ENCODE assay signal across 8 cellular contexts in the genomic region with DNA sequence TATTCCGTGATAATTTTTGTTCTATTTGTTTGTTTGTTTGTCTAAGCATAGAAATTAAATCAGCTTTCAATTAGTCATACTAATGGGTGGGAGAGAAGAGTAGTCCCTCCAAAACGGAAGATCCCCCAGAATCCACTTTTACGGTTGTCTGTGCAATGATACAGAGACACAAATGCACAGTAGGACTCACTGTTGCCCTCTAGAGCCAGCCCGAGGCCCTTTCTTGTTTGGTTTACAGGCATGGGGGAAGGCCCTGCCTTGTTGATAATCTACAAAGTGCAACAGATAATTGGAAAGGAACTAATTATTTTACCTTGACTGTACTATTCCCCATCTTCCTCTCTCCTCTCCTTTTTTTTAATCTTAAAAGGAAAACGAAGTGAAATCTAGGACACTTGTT.
DNase-seq lines count a peak whose midpoint lies in the region; ATAC-seq and TF ChIP-seq lines count a peak whose summit lies in the region.

No MANE protein-coding gene starts in this region.

- no peaks in the 10 kb centered on the region for H3K79me2 ChIP-seq in fibroblast of lung (ENCODE audit: control insufficient read depth, insufficient read depth, low read length)

- H4K20me1 ChIP-seq in fibroblast of lung (ENCODE audit: control insufficient read depth, extremely low read depth, insufficient read depth, low read length) = no peaks in the 10 kb centered on the region

- H3K9me3 ChIP-seq in fibroblast of lung (ENCODE audit: control insufficient read depth, insufficient read depth, low read depth, low read length) = no peaks in the 10 kb centered on the region

- H3K27me3 ChIP-seq in fibroblast of lung (ENCODE audit: control insufficient read depth, insufficient read depth, low read length) = peaks cover 3% of the 10 kb centered on the region

- no peaks in the 10 kb centered on the region for H3K36me3 ChIP-seq in fibroblast of lung (ENCODE audit: control insufficient read depth, insufficient read depth, low read length)

- TF ChIP-seq CTCF in fibroblast of lung (conservative IDR thresholded peaks at IDR 0.05 in 1 of 2, IDR thresholded peaks at IDR 0.05 in 1 of 2; ENCODE audit: low read depth in 1 of 2, low read length in 2 of 2) (peak; percentile 39 to 69), retinal pigment epithelial cell (conservative IDR thresholded peaks at IDR 0.05; ENCODE audit: low read depth, low read length) (peak; percentile 83)

- no peaks in the 10 kb centered on the region for H3K4me1 ChIP-seq in fibroblast of lung (ENCODE audit: control insufficient read depth, extremely low read depth, insufficient read depth, low read length)

- H3K9ac ChIP-seq in fibroblast of lung (ENCODE audit: insufficient read depth, low read length) = no peak overlapping the region

- ATAC-seq in HG03135 (IDR thresholded peaks at IDR 0.05; ENCODE audit: unreplicated experiment) = no peak

- no peak overlapping the region for H3K4me3 ChIP-seq in fibroblast of lung (replicated peaks in 1 of 4; ENCODE audit: control extremely low read depth in 1 of 4, insufficient read depth in 1 of 4, low read depth in 3 of 4, low read length in 4 of 4)
- no peak overlapping the region for H3K4me3 ChIP-seq in retinal pigment epithelial cell (ENCODE audit: low read length)

- no peak overlapping the region for H3K4me2 ChIP-seq in fibroblast of lung (ENCODE audit: extremely low read depth, insufficient read depth, low read length)

- DNase-seq in NCI-H345 (lab: John Stamatoyannopoulos, UW) (peak; percentile 19), NCI-H345 treated with DMSO at 0.1 percent for 48 hours (lab: John Stamatoyannopoulos, UW; ENCODE audit: unreplicated experiment) (no peak), M059J (ENCODE audit: low read depth) (peak; percentile 32), fibroblast of lung (ENCODE audit: low read depth in 2 of 2) (peak; percentile 7 to 8), retinal pigment epithelial cell (ENCODE audit: low read depth) (no peak), DMS114 treated with DMSO at 0.1 percent for 48 hours (lab: John Stamatoyannopoulos, UW; ENCODE audit: unreplicated experiment) (no peak)
- DNase-seq in activated CD4-positive, alpha-beta T cell treated with anti-CD3 and anti-CD28 coated beads, Interleukin-2, amount 50 U/mL, for 4 hours = peak; percentile 41 to 45

- H3K27ac ChIP-seq in fibroblast of lung (ENCODE audit: insufficient read depth, low read length) = no peak overlapping the region

- no peak overlapping the region for H2AFZ ChIP-seq in fibroblast of lung (ENCODE audit: low read length)

Comparison
In these comparisons a context has a peak if more than half of its experiments do, and no peak if none do; other contexts are left out.
1. DNase-seq: peak in NCI-H345 (single experiment), M059J (single experiment), activated CD4-positive, alpha-beta T cell treated with anti-CD3 and anti-CD28 coated beads, Interleukin-2, amount 50 U/mL, for 4 hours (2 of 2) and fibroblast of lung (2 of 2); none in NCI-H345 treated with DMSO at 0.1 percent for 48 hours (single experiment), retinal pigment epithelial cell (single experiment) and DMS114 treated with DMSO at 0.1 percent for 48 hours (single experiment).